ENCODE assay signal across 8 cellular contexts in genomic region chr1:146966351-146966750, GRCh38. TPM values are rescaled to one million over a fixed set of nuclear protein-coding genes. Genes with fewer than 3 reads are reported as not detected.
A peak's percentile ranks its signal among the peaks of the same experiment; 100 is the strongest.
DNase-seq lines count a peak whose midpoint lies in the region; TF ChIP-seq lines count a peak whose summit lies in the region.
"Not testable (repeated sequence)": the region's sequence is repeated elsewhere in the genome, so short reads cannot be mapped to it uniquely, and the experiment has no call there.

No MANE protein-coding gene starts in this region.

- H2AFZ ChIP-seq in SK-N-SH (ENCODE audit: low read depth) = not testable (repeated sequence)

- 52% methylated on average over 6 of the region's 8 CpGs for WGBS in SK-N-SH (ENCODE audit: low lambda C conversion rate)
- 22% methylated on average over 5 of the region's 8 CpGs for WGBS in liver

- in situ Hi-C loops in brain microvascular endothelial cell (cut with HindIII; ENCODE audit: low pct_ligation_motif_present, low sequenced_read_pairs) = not testable (repeated sequence)

- not testable (repeated sequence) for TF ChIP-seq RAD21 in SK-N-SH (IDR thresholded peaks at IDR 0.05; ENCODE audit: low read length)
- TF ChIP-seq RAD21 in liver (IDR thresholded peaks at IDR 0.05) = peak; percentile 55 to 62

- intact Hi-C loops in A673 (cut with micrococcal nuclease; ENCODE audit: unreplicated experiment) = not testable (repeated sequence)

- not testable (repeated sequence) for H3K4me3 ChIP-seq in A673 (ENCODE audit: low read depth, low read length, poor library complexity, severe bottlenecking); SK-N-SH (ENCODE audit: low read depth in 2 of 2, low read length in 1 of 2); brain microvascular endothelial cell (ENCODE audit: low read depth, low read length); fibroblast of mammary gland (ENCODE audit: control insufficient read depth, low read depth, low read length); liver (ENCODE audit: low read depth in 1 of 3, low read length in 3 of 3); retinal pigment epithelial cell (ENCODE audit: low read length)

- not testable (repeated sequence) for DNase-seq in A673 (ENCODE audit: low spot score); SK-N-SH; brain microvascular endothelial cell; retinal pigment epithelial cell (ENCODE audit: low read depth)
- peak; percentile 0 for DNase-seq in EH (ENCODE audit: low read depth)
- DNase-seq in fibroblast of mammary gland (ENCODE audit: low read depth) = peak; percentile 21

- not testable (repeated sequence) for H3K79me2 ChIP-seq in SK-N-SH (ENCODE audit: insufficient read depth)

- H4K20me1 ChIP-seq in SK-N-SH (ENCODE audit: insufficient read depth) = not testable (repeated sequence)

- POLR2A ChIA-PET in A673 (lab: Charles Lee; ENCODE audit: low non-redundant PET); SK-N-SH (lab: Yijun Ruan, JAX): not testable (repeated sequence)

- H3K9me2 ChIP-seq in SK-N-SH = not testable (repeated sequence)

- TF ChIP-seq EP300 in SK-N-SH (IDR thresholded peaks at IDR 0.05; ENCODE audit: borderline replicate concordance in 1 of 2, low read depth in 1 of 2, low read length in 1 of 2) = not testable (repeated sequence)

- not testable (repeated sequence) for H3K36me3 ChIP-seq in A673 (ENCODE audit: insufficient read depth, low read length, poor library complexity, severe bottlenecking); SK-N-SH (replicated peaks in 1 of 2; ENCODE audit: control insufficient read depth in 1 of 2, insufficient read depth in 2 of 2, low read length in 1 of 2); brain microvascular endothelial cell (replicated peaks)
- peaks cover 0 to 10% (median 5%) of the 10 kb centered on the region in 4 donors for H3K36me3 ChIP-seq in liver (ENCODE audit: control insufficient read depth in 4 of 4, insufficient read depth in 3 of 4, low read depth in 1 of 4, low read length in 3 of 4)

- not testable (repeated sequence) for H3F3A ChIP-seq in SK-N-SH (replicated peaks; ENCODE audit: insufficient read depth)

- not testable (repeated sequence) for H3K9ac ChIP-seq in SK-N-SH; liver (ENCODE audit: low read depth in 1 of 2, low read length in 2 of 2)

- H3K27me3 ChIP-seq in A673 (replicated peaks; ENCODE audit: insufficient read depth, low read depth, low read length, poor library complexity); SK-N-SH (ENCODE audit: insufficient read depth); brain microvascular endothelial cell (replicated peaks); liver (ENCODE audit: control insufficient read depth in 4 of 4, insufficient read depth in 4 of 4, low read length in 3 of 4): not testable (repeated sequence)

- H3K4me2 ChIP-seq in SK-N-SH = not testable (repeated sequence)

- CTCF ChIA-PET in A673 (lab: Charles Lee) = interaction anchor here (0.6 kb wide), 1 partner anchor 154 kb away, joined by 6 read pairs; no protein-coding TSS in a partner anchor
- CTCF ChIA-PET in SK-N-SH (lab: Yijun Ruan, JAX) = not testable (repeated sequence)

- H3K4me1 ChIP-seq in A673 (ENCODE audit: insufficient read depth, low read length, poor library complexity, severe bottlenecking); SK-N-SH (ENCODE audit: control insufficient read depth in 1 of 2, insufficient read depth in 2 of 2, low read depth in 1 of 2, low read length in 1 of 2); liver (ENCODE audit: control insufficient read depth in 4 of 4, insufficient read depth in 4 of 4, low read length in 3 of 4): not testable (repeated sequence)

- peak; percentile 45 for TF ChIP-seq CTCF in A673 (conservative IDR thresholded peaks at IDR 0.05; ENCODE audit: low read depth, low read length)
- TF ChIP-seq CTCF in LNCAP (IDR thresholded peaks at IDR 0.05) = peak; percentile 49
- peak; percentile 48 for TF ChIP-seq CTCF in SK-N-SH (IDR thresholded peaks at IDR 0.05)
- peak; percentile 49 for TF ChIP-seq CTCF in brain microvascular endothelial cell (IDR thresholded peaks at IDR 0.05; ENCODE audit: low read depth, low read length, missing control alignments)
- TF ChIP-seq CTCF in fibroblast of mammary gland (conservative IDR thresholded peaks at IDR 0.05; ENCODE audit: control insufficient read depth, insufficient read depth, low read depth, low read length) = peak; percentile 15
- TF ChIP-seq CTCF in liver (IDR thresholded peaks at IDR 0.05; ENCODE audit: low read depth, low read length, missing input control) = peak; percentile 27
- peak; percentile 32 for TF ChIP-seq CTCF in retinal pigment epithelial cell (conservative IDR thresholded peaks at IDR 0.05; ENCODE audit: low read depth, low read length)

- H3K9me3 ChIP-seq in A673 (ENCODE audit: low read depth, low read length, poor library complexity, severe bottlenecking); SK-N-SH; liver (ENCODE audit: control insufficient read depth in 4 of 4, low read length in 3 of 4): not testable (repeated sequence)

- H3K27ac ChIP-seq in A673 (ENCODE audit: low read depth, low read length, poor library complexity, severe bottlenecking); SK-N-SH (ENCODE audit: low read depth in 2 of 2, low read length in 1 of 2); brain microvascular endothelial cell: not testable (repeated sequence)
- H3K27ac ChIP-seq in liver (ENCODE audit: low read depth in 1 of 2, low read length in 2 of 2) = peak overlapping the region in 1 of 2 donors; percentile 35

- not testable (repeated sequence) for BruUV-seq in A673 (replicated peaks; lab: Mats Ljungman, UMichigan)

RNA-seq across cellular contexts. Expression of gene NBPF12, which starts 28.2 kb away (rescaled TPM):
- total RNA-seq in A673 (2021) (11.7 and 12.4 TPM in 2 replicates), liver (10 to 100 TPM in 1 of 2 donors, 1 to 10 TPM in 1; 4.1 to 22.6 TPM)
- polyA plus RNA-seq in SK-N-SH (2012; rRNA removed) (6.0 and 8.0 TPM in 2 replicates), liver (1 to 10 TPM; 5.0 to 7.9 TPM)
- 4.2 and 4.8 TPM in 2 replicates for polyA plus RNA-seq in SK-N-SH (2012; cell fraction: cytosol; rRNA removed)
- polyA plus RNA-seq in SK-N-SH (2012; cell fraction: nucleus; rRNA removed) = 16.3 and 31.0 TPM in 2 replicates
